Comparison of ENCODE assay signal across 17 cellular contexts in the genomic region with DNA sequence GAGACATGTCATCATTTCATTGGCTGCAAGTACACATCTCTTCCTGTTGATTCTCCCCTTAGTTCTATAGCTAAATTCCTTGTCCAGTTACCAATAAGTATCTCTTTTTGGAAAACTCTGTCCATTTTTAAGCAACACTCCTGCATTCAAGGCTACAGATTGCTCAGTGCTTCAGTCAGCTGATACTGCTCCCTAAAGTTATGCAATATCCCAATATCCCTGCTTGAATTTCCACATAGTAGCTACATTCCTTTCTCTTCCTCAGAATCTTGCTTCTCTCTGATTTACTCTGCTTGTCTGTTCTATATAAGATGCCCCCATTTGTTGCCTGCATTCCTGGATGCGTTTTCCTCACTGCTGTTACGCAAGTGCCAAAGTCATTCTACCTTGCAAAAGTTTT.
DNase-seq lines count a peak whose midpoint lies in the region; ATAC-seq, FAIRE-seq and TF ChIP-seq lines count a peak whose summit lies in the region.
"Had no signal": no experiment of that assay in that cellular context is flagged by ENCODE, and none has a peak within 500 bp of the region (broad histone marks: within the 10 kb centered on the region; RNA-seq: fewer than 3 reads in every experiment).

No MANE protein-coding gene starts in this region.

- DNase-seq in GM03348 (ENCODE audit: low spot score) (peak; percentile 48), K562 (ENCODE audit: extremely low read depth in 1 of 4, low spot score in 3 of 4) (no peak), left ventricle myocardium superior (no peak), skeletal muscle cell (ENCODE audit: low read depth) (peak; percentile 43), GM19240 (ENCODE audit: insufficient read length, low spot score) (no peak), PC-9 (no peak)
- DNase-seq in activated naive CD4-positive, alpha-beta T cell treated with Interleukin-2 at 50 U/mL for 16 hours: no peak
- DNase-seq: amygdala; CD4-positive, alpha-beta T cell; DMS79 treated with DMSO at 0.1 percent for 48 hours; NCI-H1092 treated with DMSO at 0.1 percent for 48 hours; RPMI8226; thyroid gland had no signal

- H4K20me1 ChIP-seq in K562 (replicated peaks; ENCODE audit: control insufficient read depth, insufficient read depth, low read length) (no peaks in the 10 kb centered on the region), PC-9 (ENCODE audit: insufficient read depth) (no peaks in the 10 kb centered on the region)

- no peak for TF ChIP-seq POLR2A in K562 (conservative IDR thresholded peaks at IDR 0.05)

- H3K9me2 ChIP-seq in PC-9 (ENCODE audit: insufficient read depth): no peaks in the 10 kb centered on the region

- in situ Hi-C loops in K562 (cut with MboI): no loop called here

- TF ChIP-seq RAD21 in K562 (CRISPR knock-in tag; conservative IDR thresholded peaks at IDR 0.05 in 1 of 2, IDR thresholded peaks at IDR 0.05 in 1 of 2): no peak

- H3K4me1 ChIP-seq in K562 (replicated peaks in 1 of 2; ENCODE audit: control insufficient read depth in 2 of 2, insufficient read depth in 2 of 2, low read length in 2 of 2) (no peaks in the 10 kb centered on the region), PC-9 (replicated peaks; ENCODE audit: insufficient read depth) (no peaks in the 10 kb centered on the region)

- TF ChIP-seq EP300 in K562 (IDR thresholded peaks at IDR 0.05; ENCODE audit: low read length): no peak

- H3K27ac ChIP-seq in K562 (ENCODE audit: extremely low read depth, low read depth, low read length) (no peak overlapping the region), PC-9 (no peak overlapping the region)
- H3K27ac ChIP-seq: thyroid gland had no signal

- H2AFZ ChIP-seq in K562 (ENCODE audit: low read depth, low read length): no peak overlapping the region
- no peak overlapping the region for H2AFZ ChIP-seq in PC-9

- WGBS in K562 (ENCODE audit: insufficient coverage, low coverage, missing lambda C conversion rate): 32% methylated on average over 2 of the region's 2 CpGs

- H3K4me2 ChIP-seq in K562 (ENCODE audit: insufficient read depth, low read length) (no peak overlapping the region), PC-9 (no peak overlapping the region)

- no peaks in the 10 kb centered on the region for H3K36me3 ChIP-seq in K562 (ENCODE audit: control insufficient read depth, insufficient read depth, low read length)
- no peaks in the 10 kb centered on the region for H3K36me3 ChIP-seq in PC-9 (ENCODE audit: low read depth)
- H3K36me3 ChIP-seq: thyroid gland had no signal

- H3K9me1 ChIP-seq in K562 (ENCODE audit: control insufficient read depth, insufficient read depth, low read length): no peaks in the 10 kb centered on the region

- TF ChIP-seq CTCF in K562 (IDR thresholded peaks at IDR 0.05 in 2 of 3, conservative IDR thresholded peaks at IDR 0.05 in 1 of 3; ENCODE audit: insufficient read depth in 2 of 3, low read depth in 1 of 3, low read length in 3 of 3) (no peak), PC-9 (conservative IDR thresholded peaks at IDR 0.05) (no peak)

- CTCF ChIA-PET in K562 (lab: Yijun Ruan, JAX; ENCODE audit: low intra/inter-chr PET ratio): no interaction called here
- CTCF ChIA-PET in PC-9 (lab: Charles Lee): no interaction called here

- intact Hi-C loops in K562 (cut with micrococcal nuclease): no loop called here
- intact Hi-C loops in left ventricle myocardium superior (cut with micrococcal nuclease): no loop called here
- intact Hi-C loops in PC-9 (cut with micrococcal nuclease; ENCODE audit: unreplicated experiment): no loop called here

- no peak for FAIRE-seq in K562 (lab: Jason Lieb, UNC)
- FAIRE-seq: endothelial cell of umbilical vein, GM19239 had no signal

- H3K79me2 ChIP-seq in K562 (ENCODE audit: control insufficient read depth, insufficient read depth, low read length) (no peaks in the 10 kb centered on the region), PC-9 (ENCODE audit: low read depth) (no peaks in the 10 kb centered on the region)

- no peaks in the 10 kb centered on the region for H3F3A ChIP-seq in PC-9 (ENCODE audit: insufficient read depth, low read depth)

- ATAC-seq in K562 (no peak), left ventricle myocardium superior (peak; percentile 50), HG02870 (IDR thresholded peaks at IDR 0.05; ENCODE audit: unreplicated experiment) (no peak)
- ATAC-seq: activated T-helper 17 cell treated with anti-CD3 and anti-CD28 coated beads, Interleukin-2, amount 50 U/mL, for 72 hours had no signal

- no TSS peak for BruUV-seq in K562 (replicated peaks; lab: Mats Ljungman, UMichigan)
- no TSS peak for BruUV-seq in PC-9 (replicated peaks; lab: Mats Ljungman, UMichigan)

- H3K4me3 ChIP-seq in K562 (no peak overlapping the region), skeletal muscle cell (ENCODE audit: low read depth, low read length) (no peak overlapping the region), PC-9 (no peak overlapping the region)
- H3K4me3 ChIP-seq: thyroid gland had no signal

- no peaks in the 10 kb centered on the region for H3K27me3 ChIP-seq in K562 (ENCODE audit: control insufficient read depth in 2 of 2, insufficient read depth in 2 of 2, low read length in 2 of 2)
- H3K27me3 ChIP-seq in PC-9 (ENCODE audit: insufficient read depth, low read depth): no peaks in the 10 kb centered on the region
- H3K27me3 ChIP-seq: thyroid gland had no signal

- H3K9ac ChIP-seq in K562 (ENCODE audit: insufficient read depth in 1 of 2, low read depth in 2 of 2, low read length in 2 of 2): no peak overlapping the region

- POLR2A ChIA-PET in K562 (lab: Yijun Ruan, JAX): no interaction called here
- POLR2A ChIA-PET in PC-9 (lab: Charles Lee; ENCODE audit: unreplicated experiment): interaction anchor here (0.5 kb wide), 1 partner anchor 194 kb away, joined by 6 read pairs; no protein-coding TSS in a partner anchor

- H3K9me3 ChIP-seq in K562 (replicated peaks; ENCODE audit: control insufficient read depth, insufficient read depth, low read depth, low read length): no peaks in the 10 kb centered on the region
- peaks cover 3% of the 10 kb centered on the region for H3K9me3 ChIP-seq in PC-9 (ENCODE audit: insufficient read depth, low read depth)
- H3K9me3 ChIP-seq: thyroid gland had no signal

TF ChIP-seq in K562, 482 proteins besides CTCF, POLR2A, EP300 and RAD21 (continues in another document):
- TF ChIP-seq, protein P1, sequence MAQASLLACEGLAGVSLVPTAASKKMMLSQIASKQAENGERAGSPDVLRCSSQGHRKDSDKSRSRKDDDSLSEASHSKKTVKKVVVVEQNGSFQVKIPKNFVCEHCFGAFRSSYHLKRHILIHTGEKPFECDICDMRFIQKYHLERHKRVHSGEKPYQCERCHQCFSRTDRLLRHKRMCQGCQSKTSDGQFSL (CRISPR knock-in tag; IDR thresholded peaks at IDR 0.05): no peak
- TF ChIP-seq, protein P1 (tag; IDR thresholded peaks at IDR 0.05): no peak
- no peak for TF ChIP-seq RHOXF2B (CRISPR knock-in tag; conservative IDR thresholded peaks at IDR 0.05)
- TF ChIP-seq PHTF2 (CRISPR knock-in tag; IDR thresholded peaks at IDR 0.05): no peak
- no peak for TF ChIP-seq EZH2 (IDR thresholded peaks at IDR 0.05; ENCODE audit: borderline replicate concordance, low read depth, low read length)
- TF ChIP-seq, protein P2, sequence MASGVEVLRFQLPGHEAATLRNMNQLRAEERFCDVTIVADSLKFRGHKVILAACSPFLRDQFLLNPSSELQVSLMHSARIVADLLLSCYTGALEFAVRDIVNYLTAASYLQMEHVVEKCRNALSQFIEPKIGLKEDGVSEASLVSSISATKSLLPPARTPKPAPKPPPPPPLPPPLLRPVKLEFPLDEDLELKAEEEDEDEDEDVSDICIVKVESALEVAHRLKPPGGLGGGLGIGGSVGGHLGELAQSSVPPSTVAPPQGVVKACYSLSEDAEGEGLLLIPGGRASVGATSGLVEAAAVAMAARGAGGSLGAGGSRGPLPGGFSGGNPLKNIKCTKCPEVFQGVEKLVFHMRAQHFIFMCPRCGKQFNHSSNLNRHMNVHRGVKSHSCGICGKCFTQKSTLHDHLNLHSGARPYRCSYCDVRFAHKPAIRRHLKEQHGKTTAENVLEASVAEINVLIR (CRISPR knock-in tag; IDR thresholded peaks at IDR 0.05): no peak
- no peak for TF ChIP-seq ELF1 (tag; IDR thresholded peaks at IDR 0.05)
- TF ChIP-seq TRIM28 (IDR thresholded peaks at IDR 0.05): no peak
- no peak for TF ChIP-seq CEBPG (CRISPR knock-in tag; IDR thresholded peaks at IDR 0.05)
- peak in 1 of 2 experiments; percentile 56; a peak in 2 of 4 replicates for TF ChIP-seq CEBPG (tag; conservative IDR thresholded peaks at IDR 0.05 in 1 of 2, IDR thresholded peaks at IDR 0.05 in 1 of 2)
- TF ChIP-seq CEBPB (tag; IDR thresholded peaks at IDR 0.05): peak; percentile 54; the same call in 1 of the 2 replicates
- TF ChIP-seq ZNF263 (CRISPR knock-in tag; IDR thresholded peaks at IDR 0.05; ENCODE audit: borderline replicate concordance): no peak
- TF ChIP-seq, protein P3, sequence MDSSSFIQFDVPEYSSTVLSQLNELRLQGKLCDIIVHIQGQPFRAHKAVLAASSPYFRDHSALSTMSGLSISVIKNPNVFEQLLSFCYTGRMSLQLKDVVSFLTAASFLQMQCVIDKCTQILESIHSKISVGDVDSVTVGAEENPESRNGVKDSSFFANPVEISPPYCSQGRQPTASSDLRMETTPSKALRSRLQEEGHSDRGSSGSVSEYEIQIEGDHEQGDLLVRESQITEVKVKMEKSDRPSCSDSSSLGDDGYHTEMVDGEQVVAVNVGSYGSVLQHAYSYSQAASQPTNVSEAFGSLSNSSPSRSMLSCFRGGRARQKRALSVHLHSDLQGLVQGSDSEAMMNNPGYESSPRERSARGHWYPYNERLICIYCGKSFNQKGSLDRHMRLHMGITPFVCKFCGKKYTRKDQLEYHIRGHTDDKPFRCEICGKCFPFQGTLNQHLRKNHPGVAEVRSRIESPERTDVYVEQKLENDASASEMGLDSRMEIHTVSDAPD (CRISPR knock-in tag; IDR thresholded peaks at IDR 0.05): no peak
- TF ChIP-seq, protein P4, sequence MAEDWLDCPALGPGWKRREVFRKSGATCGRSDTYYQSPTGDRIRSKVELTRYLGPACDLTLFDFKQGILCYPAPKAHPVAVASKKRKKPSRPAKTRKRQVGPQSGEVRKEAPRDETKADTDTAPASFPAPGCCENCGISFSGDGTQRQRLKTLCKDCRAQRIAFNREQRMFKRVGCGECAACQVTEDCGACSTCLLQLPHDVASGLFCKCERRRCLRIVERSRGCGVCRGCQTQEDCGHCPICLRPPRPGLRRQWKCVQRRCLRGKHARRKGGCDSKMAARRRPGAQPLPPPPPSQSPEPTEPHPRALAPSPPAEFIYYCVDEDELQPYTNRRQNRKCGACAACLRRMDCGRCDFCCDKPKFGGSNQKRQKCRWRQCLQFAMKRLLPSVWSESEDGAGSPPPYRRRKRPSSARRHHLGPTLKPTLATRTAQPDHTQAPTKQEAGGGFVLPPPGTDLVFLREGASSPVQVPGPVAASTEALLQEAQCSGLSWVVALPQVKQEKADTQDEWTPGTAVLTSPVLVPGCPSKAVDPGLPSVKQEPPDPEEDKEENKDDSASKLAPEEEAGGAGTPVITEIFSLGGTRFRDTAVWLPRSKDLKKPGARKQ (CRISPR knock-in tag; IDR thresholded peaks at IDR 0.05): no peak

Comparison
In these comparisons a context has a peak if more than half of its experiments do, and no peak if none do; other contexts are left out.
1. DNase-seq: peak in GM03348 (single experiment) and skeletal muscle cell (single experiment); none in K562 (0 of 4), left ventricle myocardium superior (single experiment), GM19240 (single experiment), PC-9 (0 of 2) and activated naive CD4-positive, alpha-beta T cell treated with Interleukin-2 at 50 U/mL for 16 hours (single experiment).